ENCODE assay signal across 15 cellular contexts in the genomic region with DNA sequence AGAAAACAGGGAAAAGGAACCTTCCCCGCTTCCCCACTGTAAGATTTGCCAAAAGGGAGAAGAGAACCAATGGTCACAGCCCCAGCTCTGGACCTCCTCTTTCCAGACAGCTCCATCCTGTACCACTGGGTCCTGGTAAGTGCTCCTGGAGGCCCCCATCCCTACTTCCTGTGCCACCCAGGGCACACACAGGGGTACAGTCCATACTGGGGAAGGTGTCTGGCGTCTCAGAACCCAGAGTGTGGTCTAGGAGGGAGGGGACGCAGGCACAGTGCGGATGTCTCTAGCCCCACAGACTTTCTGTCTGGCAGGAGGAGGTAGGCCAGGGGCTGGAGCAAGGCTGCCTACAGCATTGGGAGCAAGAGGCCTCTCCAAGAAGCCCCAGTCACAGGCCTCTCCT.
A peak's percentile ranks its signal among the peaks of the same experiment; 100 is the strongest.
DNase-seq lines count a peak whose midpoint lies in the region; ATAC-seq and TF ChIP-seq lines count a peak whose summit lies in the region.
"Had no signal": no experiment of that assay in that cellular context is flagged by ENCODE, and none has a peak within 500 bp of the region (broad histone marks: within the 10 kb centered on the region; RNA-seq: fewer than 3 reads in every experiment).

No MANE protein-coding gene starts in this region.

- no peak overlapping the region for H3K27ac Mint-ChIP-seq in natural killer cell treated with Interleukin-12 subunit alpha and Interleukin-12 subunit beta and Interleukin-15 and Interleukin-18, amount 100 ng/mL, for 72 hours
- no peak overlapping the region for H3K27ac Mint-ChIP-seq in natural killer cell
- H3K27ac Mint-ChIP-seq: CD8-positive, alpha-beta memory T cell had no signal

- peak overlapping the region; percentile 49 for H2BK120ac ChIP-seq in mesenchymal stem cell (ENCODE audit: low read depth, low read length)

- H3K36me3 Mint-ChIP-seq in natural killer cell treated with Interleukin-12 subunit alpha and Interleukin-12 subunit beta and Interleukin-15 and Interleukin-18, amount 100 ng/mL, for 72 hours: no peaks in the 10 kb centered on the region
- no peaks in the 10 kb centered on the region for H3K36me3 Mint-ChIP-seq in natural killer cell

- intact Hi-C loops in natural killer cell (cut with micrococcal nuclease): no loop called here
- intact Hi-C loops in upper lobe of right lung (cut with DNase I): no loop called here

- H3K9me3 Mint-ChIP-seq in natural killer cell treated with Interleukin-12 subunit alpha and Interleukin-12 subunit beta and Interleukin-15 and Interleukin-18, amount 100 ng/mL, for 72 hours: peaks cover 3% of the 10 kb centered on the region
- peaks cover 6 to 7% of the 10 kb centered on the region in 2 donors for H3K9me3 Mint-ChIP-seq in natural killer cell

- peak overlapping the region; percentile 52 for H4K91ac ChIP-seq in mesenchymal stem cell (ENCODE audit: low read length)

- H3K9ac ChIP-seq in mesenchymal stem cell (ENCODE audit: low read length) (no peak overlapping the region), smooth muscle cell (ENCODE audit: low read depth) (no peak overlapping the region)
- H3K9ac ChIP-seq: BLaER1, GM23248 had no signal

- no peak overlapping the region for H3K23ac ChIP-seq in mesenchymal stem cell (ENCODE audit: low read length in 2 of 2)

- WGBS in mesenchymal stem cell: 98% methylated on average over 4 of the region's 4 CpGs
- 96% methylated on average over 4 of the region's 4 CpGs for WGBS in smooth muscle cell (ENCODE audit: low lambda C conversion rate)

- H2BK15ac ChIP-seq in mesenchymal stem cell (ENCODE audit: low read depth, poor library complexity, severe bottlenecking): peak overlapping the region; percentile 26

- no peaks in the 10 kb centered on the region for H3K27me3 Mint-ChIP-seq in natural killer cell treated with Interleukin-12 subunit alpha and Interleukin-12 subunit beta and Interleukin-15 and Interleukin-18, amount 100 ng/mL, for 72 hours
- H3K27me3 Mint-ChIP-seq in natural killer cell (ENCODE audit: low read depth in 2 of 2): no peaks in the 10 kb centered on the region

- no peak overlapping the region for H2BK5ac ChIP-seq in mesenchymal stem cell (ENCODE audit: low read depth, low read length, poor library complexity, severe bottlenecking)

- H4K8ac ChIP-seq in mesenchymal stem cell (ENCODE audit: low read length): no peak overlapping the region

- H4K20me1 ChIP-seq in smooth muscle cell (ENCODE audit: low read depth): no peaks in the 10 kb centered on the region
- H4K20me1 ChIP-seq: BLaER1 had no signal

- no peak for DNase-seq in natural killer cell treated with Interleukin-12 subunit alpha and Interleukin-12 subunit beta and Interleukin-15 and Interleukin-18, amount 100 ng/mL, for 72 hours (ENCODE audit: low spot score)
- DNase-seq in natural killer cell: no peak
- no peak for DNase-seq in mesenchymal stem cell
- DNase-seq in smooth muscle cell (lab: John Stamatoyannopoulos, UW; ENCODE audit: unreplicated experiment): no peak
- DNase-seq in upper lobe of right lung: no peak
- DNase-seq in SKM-1 treated with dmso at 0.1 percent for 144 hours (lab: John Stamatoyannopoulos, UW; ENCODE audit: unreplicated experiment): no peak
- DNase-seq: 8988T; AML-193; CD8-positive, alpha-beta memory T cell; GM23248 had no signal

- no peak for TF ChIP-seq CTCF in natural killer cell (IDR thresholded peaks at IDR 0.05)
- TF ChIP-seq CTCF in smooth muscle cell (IDR thresholded peaks at IDR 0.05; ENCODE audit: borderline replicate concordance, insufficient read depth, poor library complexity, severe bottlenecking): no peak
- no peak for TF ChIP-seq CTCF in upper lobe of right lung (IDR thresholded peaks at IDR 0.05)

- peak overlapping the region in 1 of 2 experiments; percentile 49 for H2BK12ac ChIP-seq in mesenchymal stem cell (ENCODE audit: low read length in 2 of 2)

- no peaks in the 10 kb centered on the region for H3K36me3 ChIP-seq in mesenchymal stem cell (ENCODE audit: control insufficient read depth in 1 of 2, insufficient read depth in 2 of 2, low read depth in 1 of 2, low read length in 2 of 2)
- H3K36me3 ChIP-seq in smooth muscle cell (ENCODE audit: low read depth): no peaks in the 10 kb centered on the region
- H3K36me3 ChIP-seq in upper lobe of right lung: no peaks in the 10 kb centered on the region
- H3K36me3 ChIP-seq: BLaER1 had no signal

- H3K4me3 ChIP-seq in mesenchymal stem cell (ENCODE audit: insufficient read depth in 1 of 2, low read depth in 1 of 2, low read length in 2 of 2) (no peak overlapping the region), smooth muscle cell (no peak overlapping the region), upper lobe of right lung (no peak overlapping the region)
- H3K4me3 ChIP-seq: BLaER1, GM23248 had no signal

- peak overlapping the region; percentile 99 for H2AK5ac ChIP-seq in mesenchymal stem cell (ENCODE audit: low read length, severe bottlenecking)

- H3K4me1 ChIP-seq in mesenchymal stem cell (ENCODE audit: control insufficient read depth, insufficient read depth, low read depth, low read length) (peaks cover 10% of the 10 kb centered on the region), smooth muscle cell (ENCODE audit: low read depth) (peaks cover 7% of the 10 kb centered on the region), upper lobe of right lung (no peaks in the 10 kb centered on the region)
- H3K4me1 ChIP-seq: BLaER1 had no signal

- no peaks in the 10 kb centered on the region for H3K4me1 Mint-ChIP-seq in natural killer cell treated with Interleukin-12 subunit alpha and Interleukin-12 subunit beta and Interleukin-15 and Interleukin-18, amount 100 ng/mL, for 72 hours (ENCODE audit: low read depth in 2 of 2)
- no peaks in the 10 kb centered on the region for H3K4me1 Mint-ChIP-seq in natural killer cell
- H3K4me1 Mint-ChIP-seq: CD8-positive, alpha-beta memory T cell had no signal

- H3K18ac ChIP-seq in mesenchymal stem cell (ENCODE audit: low read depth in 1 of 2, low read length in 2 of 2): no peak overlapping the region

- H2AFZ ChIP-seq in mesenchymal stem cell (ENCODE audit: low read depth, low read length): no peak overlapping the region
- no peak overlapping the region for H2AFZ ChIP-seq in smooth muscle cell (ENCODE audit: low read depth)
- H2AFZ ChIP-seq: GM23248 had no signal

- ATAC-seq in natural killer cell treated with Interleukin-12 subunit alpha and Interleukin-12 subunit beta and Interleukin-15 and Interleukin-18, amount 100 ng/mL, for 72 hours: peak; percentile 36 to 52
- ATAC-seq in natural killer cell (no peak), upper lobe of right lung (peak; percentile 33), HG03196 (IDR thresholded peaks at IDR 0.05; ENCODE audit: unreplicated experiment) (no peak), GM21576 (IDR thresholded peaks at IDR 0.05; ENCODE audit: unreplicated experiment) (no peak)
- ATAC-seq: HCT116 had no signal

- H3K79me2 ChIP-seq in smooth muscle cell (ENCODE audit: low read depth): no peaks in the 10 kb centered on the region

- H3K4me3 Mint-ChIP-seq in natural killer cell treated with Interleukin-12 subunit alpha and Interleukin-12 subunit beta and Interleukin-15 and Interleukin-18, amount 100 ng/mL, for 72 hours: no peak overlapping the region
- no peak overlapping the region for H3K4me3 Mint-ChIP-seq in natural killer cell
- H3K4me3 Mint-ChIP-seq: CD8-positive, alpha-beta memory T cell had no signal

- no peaks in the 10 kb centered on the region for H3K27me3 ChIP-seq in mesenchymal stem cell (ENCODE audit: control insufficient read depth in 1 of 2, insufficient read depth in 1 of 2, low read length in 2 of 2)
- H3K27me3 ChIP-seq in smooth muscle cell (ENCODE audit: low read depth): no peaks in the 10 kb centered on the region
- no peaks in the 10 kb centered on the region for H3K27me3 ChIP-seq in upper lobe of right lung
- H3K27me3 ChIP-seq: BLaER1 had no signal

- H3K27ac ChIP-seq in mesenchymal stem cell (ENCODE audit: low read length, poor library complexity, severe bottlenecking) (no peak overlapping the region), smooth muscle cell (ENCODE audit: low read depth) (peak overlapping the region; percentile 64), upper lobe of right lung (no peak overlapping the region)
- H3K27ac ChIP-seq: BLaER1, GM23248, HL-60 had no signal

- no peak overlapping the region for H3K4ac ChIP-seq in mesenchymal stem cell (ENCODE audit: low read depth in 1 of 2, low read length in 2 of 2)

- H3F3A ChIP-seq in smooth muscle cell (ENCODE audit: low read depth): no peaks in the 10 kb centered on the region

- H3K79me1 ChIP-seq in mesenchymal stem cell (replicated peaks; ENCODE audit: low read length, poor library complexity, severe bottlenecking): no peaks in the 10 kb centered on the region

- H3K9me3 ChIP-seq in mesenchymal stem cell (ENCODE audit: control insufficient read depth, low read length) (no peaks in the 10 kb centered on the region), smooth muscle cell (replicated peaks; ENCODE audit: low read depth) (no peaks in the 10 kb centered on the region), upper lobe of right lung (no peaks in the 10 kb centered on the region)
- H3K9me3 ChIP-seq: BLaER1 had no signal

- H3K4me2 ChIP-seq in mesenchymal stem cell (ENCODE audit: low read length, poor library complexity, severe bottlenecking) (no peak overlapping the region), smooth muscle cell (no peak overlapping the region)
- H3K4me2 ChIP-seq: BLaER1 had no signal

- H3K14ac ChIP-seq in mesenchymal stem cell (ENCODE audit: low read length in 2 of 2): peak overlapping the region in 1 of 2 experiments; percentile 36

Comparison
In these comparisons a context has a peak if more than half of its experiments do, and no peak if none do; other contexts are left out.
1. ATAC-seq: peak in natural killer cell treated with Interleukin-12 subunit alpha and Interleukin-12 subunit beta and Interleukin-15 and Interleukin-18, amount 100 ng/mL, for 72 hours (2 of 2) and upper lobe of right lung (single experiment); none in natural killer cell (0 of 3), HG03196 (single experiment) and GM21576 (single experiment).